In genomic region chr3:19147905-19148767, GRCh38 we compare ENCODE assay signal across 8 cellular contexts. TPM values are rescaled to one million over a fixed set of nuclear protein-coding genes. Genes with fewer than 3 reads are reported as not detected.
A peak's percentile ranks its signal among the peaks of the same experiment; 100 is the strongest.
DNase-seq lines count a peak whose midpoint lies in the region; ATAC-seq and TF ChIP-seq lines count a peak whose summit lies in the region.

Gene KCNH8, plus strand, starts transcription at chr3:19148510. Its CDS starts 210 bp downstream, at chr3:19148720.

- no peaks in the 10 kb centered on the region for H3K9me2 ChIP-seq in HCT116 (ENCODE audit: insufficient read depth)

- H3K27me3 ChIP-seq in ACC112 (ENCODE audit: insufficient read depth, low read length) (peaks cover 45% of the 10 kb centered on the region), HCT116 (ENCODE audit: insufficient read depth, low read length) (no peaks in the 10 kb centered on the region), suprapubic skin (peaks cover 8% of the 10 kb centered on the region)

- ATAC-seq in HCT116 (peak; percentile 43), SK-N-SH treated with all-trans-retinoic acid at 6 μM for 48 hours (peak; percentile 7; the same call in 2 of the 3 replicates), GM18520 (IDR thresholded peaks at IDR 0.05; ENCODE audit: unreplicated experiment) (no peak)

- no TSS peak for BruUV-seq in HCT116 (replicated peaks; lab: Mats Ljungman, UMichigan)

- H3K4me1 ChIP-seq in ACC112 (ENCODE audit: control insufficient read depth, insufficient read depth, low read length, unreplicated experiment) (no peaks in the 10 kb centered on the region), HCT116 (ENCODE audit: control insufficient read depth in 1 of 2, insufficient read depth in 2 of 2, low read length in 2 of 2) (peaks cover 0 to 3% of the 10 kb centered on the region in 2 experiments; a peak in 1 of 4 replicates), suprapubic skin (peaks cover 31% of the 10 kb centered on the region)

- TF ChIP-seq POLR2A in HCT116 (IDR thresholded peaks at IDR 0.05; ENCODE audit: borderline replicate concordance, extremely low read depth, insufficient read depth, insufficient read length) = no peak
- no peak for TF ChIP-seq POLR2A in suprapubic skin (IDR thresholded peaks at IDR 0.05)

- H3K4me3 ChIP-seq in ACC112 (ENCODE audit: low read depth, low read length) (peak within 1 kb of the TSS; percentile 76), HCT116 (replicated peaks in 1 of 2; ENCODE audit: low read depth in 1 of 2, low read length in 2 of 2) (peak within 1 kb of the TSS; percentile 37 to 53), coronary artery (peak within 1 kb of the TSS; percentile 80), suprapubic skin (peak within 1 kb of the TSS; percentile 58)

- POLR2A ChIA-PET in HCT116 (lab: Charles Lee) = no interaction called here

- H4K20me1 ChIP-seq in HCT116 (ENCODE audit: insufficient read depth) = no peaks in the 10 kb centered on the region

- peak within 1 kb of the TSS; percentile 67 for H2AFZ ChIP-seq in ACC112 (ENCODE audit: low read length, unreplicated experiment)
- H2AFZ ChIP-seq in HCT116 (ENCODE audit: low read depth, low read length, poor library complexity, severe bottlenecking) = no peak within 1 kb of the TSS

- TF ChIP-seq CTCF in HCT116 (IDR thresholded peaks at IDR 0.05 in 2 of 3, conservative IDR thresholded peaks at IDR 0.05 in 1 of 3; ENCODE audit: borderline replicate concordance in 1 of 3, insufficient read depth in 1 of 3, low read depth in 2 of 3, low read length in 2 of 3) = no peak
- TF ChIP-seq CTCF in coronary artery (IDR thresholded peaks at IDR 0.05) = no peak
- no peak for TF ChIP-seq CTCF in suprapubic skin (IDR thresholded peaks at IDR 0.05)

- H3K9me3 ChIP-seq in HCT116 (ENCODE audit: control insufficient read depth in 1 of 2, insufficient read depth in 1 of 2, low read depth in 1 of 2, low read length in 2 of 2) = peaks cover 4% of the 10 kb centered on the region in 2 experiments; a peak in 2 of 4 replicates
- no peaks in the 10 kb centered on the region for H3K9me3 ChIP-seq in suprapubic skin

- CTCF ChIA-PET in HCT116 (lab: Charles Lee) = no interaction called here

- H3K36me3 ChIP-seq in ACC112 (ENCODE audit: insufficient read depth, low read length) (no peaks in the 10 kb centered on the region), HCT116 (ENCODE audit: control insufficient read depth in 1 of 2, insufficient read depth in 2 of 2, low read length in 2 of 2) (no peaks in the 10 kb centered on the region), suprapubic skin (no peaks in the 10 kb centered on the region)

- no peaks in the 10 kb centered on the region for H3K79me2 ChIP-seq in ACC112 (ENCODE audit: control insufficient read depth, insufficient read depth, low read length, unreplicated experiment)
- no peaks in the 10 kb centered on the region for H3K79me2 ChIP-seq in HCT116 (ENCODE audit: insufficient read depth, low read length)

- H3K27ac ChIP-seq in ACC112 (ENCODE audit: low read depth, low read length) = no peak within 1 kb of the TSS
- no peak within 1 kb of the TSS for H3K27ac ChIP-seq in HCT116 (ENCODE audit: low read depth, low read length)
- H3K27ac ChIP-seq in coronary artery = peak within 1 kb of the TSS in 1 of 2 donors; percentile 19
- H3K27ac ChIP-seq in suprapubic skin = peak within 1 kb of the TSS; percentile 4

- WGBS in suprapubic skin = 1% methylated on average over 16 of the region's 64 CpGs

- no peak for TF ChIP-seq RAD21 in HCT116 (IDR thresholded peaks at IDR 0.05; ENCODE audit: low read depth)

- TF ChIP-seq EP300 in suprapubic skin (IDR thresholded peaks at IDR 0.05) = no peak

- DNase-seq in HCT116 (ENCODE audit: low read depth, low spot score) (no peak), coronary artery (ENCODE audit: low spot score) (no peak), medulla oblongata (ENCODE audit: extremely low spot score) (peak; percentile 68), suprapubic skin (ENCODE audit: low spot score in 2 of 2) (no peak), cortex of kidney (lab: John Stamatoyannopoulos, UW) (no peak)

- RAD21 ChIA-PET in HCT116 (lab: Charles Lee; ENCODE audit: low non-redundant PET in 1 of 2, low total read pairs in 2 of 2, uncharacterized antibody in 2 of 2, unreplicated experiment in 2 of 2) = no interaction called here

- peak within 1 kb of the TSS; percentile 74 for H3K4me2 ChIP-seq in HCT116 (ENCODE audit: low read length)

- intact Hi-C loops in HCT116 (cut with micrococcal nuclease) = no loop called here

- H3K9ac ChIP-seq in HCT116 (ENCODE audit: low read length) = no peak within 1 kb of the TSS

TF ChIP-seq in HCT116, 20 proteins besides CTCF, POLR2A, EP300 and RAD21 (continues in another document):
- TF ChIP-seq ELF1 (IDR thresholded peaks at IDR 0.05; ENCODE audit: borderline replicate concordance, low read depth) (no peak), TCF7L2 (IDR thresholded peaks at IDR 0.05; ENCODE audit: borderline replicate concordance, extremely low read depth, insufficient read depth, insufficient read length) (no peak), ZBTB33 (IDR thresholded peaks at IDR 0.05; ENCODE audit: extremely low read depth, insufficient replicate concordance, low read length) (no peak), SP1 (IDR thresholded peaks at IDR 0.05; ENCODE audit: low read depth) (no peak), YY1 (IDR thresholded peaks at IDR 0.05; ENCODE audit: extremely low read depth, insufficient replicate concordance, low read depth, low read length) (no peak), FOSL1 (IDR thresholded peaks at IDR 0.05; ENCODE audit: low read depth) (no peak), POLR2AphosphoS5 (IDR thresholded peaks at IDR 0.05; ENCODE audit: low read depth, low read length) (no peak), CEBPB (IDR thresholded peaks at IDR 0.05; ENCODE audit: low read depth) (no peak), ATF3 (IDR thresholded peaks at IDR 0.05) (no peak), EGR1 (IDR thresholded peaks at IDR 0.05; ENCODE audit: low read depth) (no peak), MAX (IDR thresholded peaks at IDR 0.05) (no peak)

TF ChIP-seq in SK-N-SH treated with all-trans-retinoic acid at 6 μM for 48 hours, 23 proteins besides CTCF, POLR2A, EP300 and RAD21:
- TF ChIP-seq ESRRG (CRISPR knock-in tag; IDR thresholded peaks at IDR 0.05) (no peak), CSDC2 (CRISPR knock-in tag; IDR thresholded peaks at IDR 0.05) (no peak), ZNF70 (CRISPR knock-in tag; IDR thresholded peaks at IDR 0.05) (no peak), ZC3H10 (CRISPR knock-in tag; IDR thresholded peaks at IDR 0.05) (no peak), ISL1 (CRISPR knock-in tag; IDR thresholded peaks at IDR 0.05) (no peak), PPARA (CRISPR knock-in tag; IDR thresholded peaks at IDR 0.05; ENCODE audit: borderline replicate concordance) (no peak), ZNF565 (CRISPR knock-in tag; conservative IDR thresholded peaks at IDR 0.05; ENCODE audit: low read depth) (no peak)
TF ChIP-seq in SK-N-SH treated with all-trans-retinoic acid at 6 μM for 48 hours: peak in this region for 0.

RNA-seq across cellular contexts. Expression of gene KCNH8, which starts in this region (rescaled TPM):
- total RNA-seq in HCT116 (2021; ENCODE audit: unreplicated experiment) (0.12 TPM), suprapubic skin (1 to 10 TPM in 1 of 4 donors, under 1 TPM in 3; 0.40 to 1.6 (median 0.58) TPM)
- 0.18 and 0.24 TPM in 2 replicates for polyA plus RNA-seq in HCT116 (2012)

Comparison
In these comparisons a context has a peak if more than half of its experiments do, and no peak if none do; other contexts are left out.
1. Peak in ATAC-seq, H3K4me3 ChIP-seq and H3K4me2 ChIP-seq in HCT116; RNA of the gene not detected or under 1 TPM.